In genomic region chr1:185440877-185441276, GRCh38 we compare ENCODE assay signal across 15 cellular contexts.
A peak's percentile ranks its signal among the peaks of the same experiment; 100 is the strongest.
DNase-seq lines count a peak whose midpoint lies in the region; ATAC-seq and TF ChIP-seq lines count a peak whose summit lies in the region.
"Had no signal": no experiment of that assay in that cellular context is flagged by ENCODE, and none has a peak within 500 bp of the region (broad histone marks: within the 10 kb centered on the region; RNA-seq: fewer than 3 reads in every experiment).

No MANE protein-coding gene starts in this region.

- no peaks in the 10 kb centered on the region for H3K9me3 Mint-ChIP-seq in activated naive CD4-positive, alpha-beta T cell treated with anti-CD3 and anti-CD28 coated beads, Interleukin-2, amount 50 U/mL, for 24 hours
- H3K9me3 Mint-ChIP-seq in T-cell = no peaks in the 10 kb centered on the region
- H3K9me3 Mint-ChIP-seq: activated naive CD4-positive, alpha-beta T cell treated with anti-CD3 and anti-CD28 coated beads, Interleukin-2, amount 50 U/mL, for 72 hours; effector memory CD8-positive, alpha-beta T cell had no signal

- H3K27ac ChIP-seq in smooth muscle cell (ENCODE audit: low read depth) = peak overlapping the region; percentile 87
- H3K27ac ChIP-seq: parathyroid adenoma had no signal

- no peaks in the 10 kb centered on the region for H3K4me1 ChIP-seq in smooth muscle cell (ENCODE audit: low read depth)
- H3K4me1 ChIP-seq: parathyroid adenoma had no signal

- no peaks in the 10 kb centered on the region for H3K27me3 ChIP-seq in smooth muscle cell (ENCODE audit: low read depth)
- H3K27me3 ChIP-seq: heart right ventricle had no signal

- no peaks in the 10 kb centered on the region for H3K36me3 ChIP-seq in smooth muscle cell (ENCODE audit: low read depth)
- H3K36me3 ChIP-seq: heart right ventricle had no signal

- H3K4me3 ChIP-seq in smooth muscle cell = no peak overlapping the region
- H3K4me3 ChIP-seq: heart right ventricle had no signal

- POLR2A ChIA-PET in T-cell (lab: Charles Lee) = no interaction called here

- no peaks in the 10 kb centered on the region for H3K9me3 ChIP-seq in smooth muscle cell (replicated peaks; ENCODE audit: low read depth)
- H3K9me3 ChIP-seq: heart right ventricle had no signal

- no peaks in the 10 kb centered on the region for H3F3A ChIP-seq in smooth muscle cell (ENCODE audit: low read depth)

- no peaks in the 10 kb centered on the region for H3K79me2 ChIP-seq in smooth muscle cell (ENCODE audit: low read depth)
- H3K79me2 ChIP-seq: parathyroid adenoma had no signal

- TF ChIP-seq CTCF in smooth muscle cell (IDR thresholded peaks at IDR 0.05; ENCODE audit: borderline replicate concordance, insufficient read depth, poor library complexity, severe bottlenecking) = no peak

- no peak overlapping the region for H2AFZ ChIP-seq in smooth muscle cell (ENCODE audit: low read depth)
- H2AFZ ChIP-seq: parathyroid adenoma had no signal

- no peaks in the 10 kb centered on the region for H4K20me1 ChIP-seq in smooth muscle cell (ENCODE audit: low read depth)

- CTCF ChIA-PET in T-cell (lab: Charles Lee) = interaction anchor here (0.6 to 1.1 kb wide), 4 partner anchors 116 to 503 kb away, joined by 3 to 4 read pairs (median 3); no protein-coding TSS in a partner anchor

- no peaks in the 10 kb centered on the region for H3K27me3 Mint-ChIP-seq in activated naive CD4-positive, alpha-beta T cell treated with anti-CD3 and anti-CD28 coated beads, Interleukin-2, amount 50 U/mL, for 24 hours
- no peaks in the 10 kb centered on the region for H3K27me3 Mint-ChIP-seq in T-cell
- H3K27me3 Mint-ChIP-seq: effector memory CD8-positive, alpha-beta T cell had no signal

- H3K4me2 ChIP-seq in smooth muscle cell = no peak overlapping the region

- no peak for DNase-seq in activated naive CD4-positive, alpha-beta T cell treated with anti-CD3 and anti-CD28 coated beads, Interleukin-2, amount 50 U/mL, for 16 hours
- DNase-seq in T-cell = no peak
- peak; percentile 81 for DNase-seq in glomerular visceral epithelial cell (ENCODE audit: extremely low spot score)
- no peak for DNase-seq in smooth muscle cell (lab: John Stamatoyannopoulos, UW; ENCODE audit: unreplicated experiment)
- DNase-seq in SHP77 treated with DMSO at 0.1 percent for 48 hours (lab: John Stamatoyannopoulos, UW) = no peak
- no peak for DNase-seq in NOMO-1 (lab: John Stamatoyannopoulos, UW; ENCODE audit: unreplicated experiment in 2 of 2)
- DNase-seq: effector memory CD8-positive, alpha-beta T cell; heart right ventricle; mesendoderm; NCI-H2227 treated with DMSO at 0.1 percent for 48 hours; T-helper 9 cell had no signal

- no peak overlapping the region for H3K4me3 Mint-ChIP-seq in activated naive CD4-positive, alpha-beta T cell treated with anti-CD3 and anti-CD28 coated beads, Interleukin-2, amount 50 U/mL, for 24 hours
- H3K4me3 Mint-ChIP-seq in T-cell = no peak overlapping the region
- H3K4me3 Mint-ChIP-seq: effector memory CD8-positive, alpha-beta T cell had no signal

- peak overlapping the region; percentile 85 for H3K27ac Mint-ChIP-seq in activated naive CD4-positive, alpha-beta T cell treated with anti-CD3 and anti-CD28 coated beads, Interleukin-2, amount 50 U/mL, for 24 hours
- H3K27ac Mint-ChIP-seq in T-cell = peak overlapping the region; percentile 4 to 50
- H3K27ac Mint-ChIP-seq: effector memory CD8-positive, alpha-beta T cell had no signal

- no peak overlapping the region for H3K9ac ChIP-seq in smooth muscle cell (ENCODE audit: low read depth)
- H3K9ac ChIP-seq: parathyroid adenoma had no signal

- no peaks in the 10 kb centered on the region for H3K36me3 Mint-ChIP-seq in activated naive CD4-positive, alpha-beta T cell treated with anti-CD3 and anti-CD28 coated beads, Interleukin-2, amount 50 U/mL, for 24 hours
- H3K36me3 Mint-ChIP-seq in T-cell = no peaks in the 10 kb centered on the region
- H3K36me3 Mint-ChIP-seq: activated naive CD4-positive, alpha-beta T cell treated with anti-CD3 and anti-CD28 coated beads, Interleukin-2, amount 50 U/mL, for 72 hours had no signal

- ATAC-seq in T-cell (replicated peaks in 1 of 4) (no peak), HG03095 (IDR thresholded peaks at IDR 0.05; ENCODE audit: unreplicated experiment) (no peak)

- H3K4me1 Mint-ChIP-seq in activated naive CD4-positive, alpha-beta T cell treated with anti-CD3 and anti-CD28 coated beads, Interleukin-2, amount 50 U/mL, for 24 hours = peaks cover 3% of the 10 kb centered on the region
- peaks cover 0 to 12% (median 8%) of the 10 kb centered on the region in 3 donors for H3K4me1 Mint-ChIP-seq in T-cell
